ENCODE assay signal across 1 cellular context in the genomic region with DNA sequence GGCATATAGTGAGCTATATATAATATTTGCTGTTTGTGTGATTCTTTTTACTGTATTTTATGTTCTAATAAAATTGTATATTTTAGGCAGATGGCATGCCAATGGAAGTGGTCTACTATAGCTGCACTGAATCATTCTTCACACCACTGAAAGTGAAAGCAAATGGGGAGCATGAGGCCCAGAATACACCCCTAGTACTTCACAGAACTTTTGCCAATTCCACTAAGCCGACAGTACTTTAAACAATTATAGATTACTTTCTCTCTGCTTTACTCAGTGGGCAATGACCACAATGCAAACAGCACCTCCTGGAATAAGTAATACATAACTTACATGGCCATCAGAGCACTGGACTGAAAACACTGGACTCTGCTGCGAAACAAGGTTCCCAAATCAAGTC.
TF ChIP-seq lines count a peak whose summit lies in the region.

No MANE protein-coding gene starts in this region.

TF ChIP-seq in IMR-90, 13 proteins besides CTCF, POLR2A, EP300 and RAD21:
- TF ChIP-seq MAFK (IDR thresholded peaks at IDR 0.05; ENCODE audit: low read depth, low read length) = no peak
- no peak for TF ChIP-seq NFE2L2 (IDR thresholded peaks at IDR 0.05; ENCODE audit: low read depth, low read length)
- TF ChIP-seq CEBPB (IDR thresholded peaks at IDR 0.05; ENCODE audit: low read depth, low read length) = no peak
- no peak for TF ChIP-seq CHD1 (IDR thresholded peaks at IDR 0.05; ENCODE audit: low read depth, low read length)
- TF ChIP-seq MXI1 (IDR thresholded peaks at IDR 0.05; ENCODE audit: borderline replicate concordance, low read depth, low read length) = no peak
- TF ChIP-seq FOS (IDR thresholded peaks at IDR 0.05; ENCODE audit: low read depth, low read length) = no peak
- TF ChIP-seq RFX5 (IDR thresholded peaks at IDR 0.05; ENCODE audit: low read depth, low read length) = no peak
- no peak for TF ChIP-seq RCOR1 (IDR thresholded peaks at IDR 0.05; ENCODE audit: insufficient replicate concordance, low read length)
- no peak for TF ChIP-seq SMC3 (IDR thresholded peaks at IDR 0.05; ENCODE audit: low read depth, low read length)
- no peak for TF ChIP-seq MAZ (IDR thresholded peaks at IDR 0.05; ENCODE audit: borderline replicate concordance, low read depth, low read length)
- TF ChIP-seq, protein P1, sequence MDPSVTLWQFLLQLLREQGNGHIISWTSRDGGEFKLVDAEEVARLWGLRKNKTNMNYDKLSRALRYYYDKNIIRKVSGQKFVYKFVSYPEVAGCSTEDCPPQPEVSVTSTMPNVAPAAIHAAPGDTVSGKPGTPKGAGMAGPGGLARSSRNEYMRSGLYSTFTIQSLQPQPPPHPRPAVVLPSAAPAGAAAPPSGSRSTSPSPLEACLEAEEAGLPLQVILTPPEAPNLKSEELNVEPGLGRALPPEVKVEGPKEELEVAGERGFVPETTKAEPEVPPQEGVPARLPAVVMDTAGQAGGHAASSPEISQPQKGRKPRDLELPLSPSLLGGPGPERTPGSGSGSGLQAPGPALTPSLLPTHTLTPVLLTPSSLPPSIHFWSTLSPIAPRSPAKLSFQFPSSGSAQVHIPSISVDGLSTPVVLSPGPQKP (IDR thresholded peaks at IDR 0.05; ENCODE audit: borderline replicate concordance, low read depth, low read length) = no peak
- TF ChIP-seq, protein P2, sequence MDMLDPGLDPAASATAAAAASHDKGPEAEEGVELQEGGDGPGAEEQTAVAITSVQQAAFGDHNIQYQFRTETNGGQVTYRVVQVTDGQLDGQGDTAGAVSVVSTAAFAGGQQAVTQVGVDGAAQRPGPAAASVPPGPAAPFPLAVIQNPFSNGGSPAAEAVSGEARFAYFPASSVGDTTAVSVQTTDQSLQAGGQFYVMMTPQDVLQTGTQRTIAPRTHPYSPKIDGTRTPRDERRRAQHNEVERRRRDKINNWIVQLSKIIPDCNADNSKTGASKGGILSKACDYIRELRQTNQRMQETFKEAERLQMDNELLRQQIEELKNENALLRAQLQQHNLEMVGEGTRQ (IDR thresholded peaks at IDR 0.05; ENCODE audit: low read depth, low read length) = no peak
TF ChIP-seq in IMR-90: peak in this region for 0.
